ENCODE assay signal across 28 cellular contexts in genomic region chr2:126809357-126809756, GRCh38.
A peak's percentile ranks its signal among the peaks of the same experiment; 100 is the strongest.
DNase-seq lines count a peak whose midpoint lies in the region; ATAC-seq and TF ChIP-seq lines count a peak whose summit lies in the region.
"Had no signal": no experiment of that assay in that cellular context is flagged by ENCODE, and none has a peak within 500 bp of the region (broad histone marks: within the 10 kb centered on the region; RNA-seq: fewer than 3 reads in every experiment).

No MANE protein-coding gene starts in this region.

- no peaks in the 10 kb centered on the region for H3K36me3 ChIP-seq in GM23248 (ENCODE audit: low read depth)
- H3K36me3 ChIP-seq: heart right ventricle, right atrium auricular region, suprapubic skin had no signal

- no peak overlapping the region for H3K27ac ChIP-seq in GM23248
- H3K27ac ChIP-seq: heart right ventricle, right atrium auricular region, suprapubic skin had no signal

- H4K20me1 ChIP-seq in GM23248 (ENCODE audit: insufficient read depth): no peaks in the 10 kb centered on the region; the same call in 1 of the 2 replicates

- no peaks in the 10 kb centered on the region for H3K9me3 ChIP-seq in GM23248 (ENCODE audit: low read depth)
- H3K9me3 ChIP-seq: right atrium auricular region, suprapubic skin had no signal

- H3K79me2 ChIP-seq in GM23248 (ENCODE audit: insufficient read depth): no peaks in the 10 kb centered on the region

- in situ Hi-C loops in GM23248 (cut with MboI): no loop called here

- no peaks in the 10 kb centered on the region for H3K9me2 ChIP-seq in GM23248 (ENCODE audit: insufficient read depth)

- CTCF ChIA-PET in activated CD8-positive, alpha-beta T cell treated with anti-CD3 and anti-CD28 coated beads for 36 hours (lab: Charles Lee): no interaction called here

- intact Hi-C loops in cardiac septum (cut with DNase I) (no loop called here), Right ventricle myocardium inferior (cut with DNase I) (no loop called here)
- intact Hi-C loops in activated CD8-positive, alpha-beta T cell treated with anti-CD3 and anti-CD28 coated beads for 36 hours (cut with micrococcal nuclease): no loop called here

- peaks cover 10% of the 10 kb centered on the region for H3K27me3 Mint-ChIP-seq in activated CD8-positive, alpha-beta T cell treated with anti-CD3 and anti-CD28 coated beads for 36 hours

- no peak for ATAC-seq in Right ventricle myocardium inferior
- no peak for ATAC-seq in activated CD8-positive, alpha-beta T cell treated with anti-CD3 and anti-CD28 coated beads for 36 hours
- ATAC-seq: CD8-positive, alpha-beta T cell; heart right ventricle had no signal

- no peak for TF ChIP-seq CTCF in activated CD8-positive, alpha-beta T cell treated with anti-CD3 and anti-CD28 coated beads for 36 hours (IDR thresholded peaks at IDR 0.05)

- H3K4me3 ChIP-seq in GM23248: no peak overlapping the region
- H3K4me3 ChIP-seq: heart right ventricle, right atrium auricular region, suprapubic skin had no signal

- no peak overlapping the region for H3K4me3 Mint-ChIP-seq in activated CD8-positive, alpha-beta T cell treated with anti-CD3 and anti-CD28 coated beads for 36 hours
- H3K4me3 Mint-ChIP-seq: B cell; CD8-positive, alpha-beta T cell; central memory CD8-positive, alpha-beta T cell; IgD-negative memory B cell; memory B cell had no signal

- no peaks in the 10 kb centered on the region for H3F3A ChIP-seq in GM23248 (ENCODE audit: insufficient read depth)

- H2AFZ ChIP-seq in GM23248: no peak overlapping the region

- no peaks in the 10 kb centered on the region for H3K4me1 Mint-ChIP-seq in activated CD8-positive, alpha-beta T cell treated with anti-CD3 and anti-CD28 coated beads for 36 hours (ENCODE audit: low read depth)
- H3K4me1 Mint-ChIP-seq: B cell; central memory CD8-positive, alpha-beta T cell; IgD-negative memory B cell; memory B cell had no signal

- H3K4me2 ChIP-seq in GM23248 (ENCODE audit: unreplicated experiment): no peak overlapping the region

- POLR2A ChIA-PET in activated CD8-positive, alpha-beta T cell treated with anti-CD3 and anti-CD28 coated beads for 36 hours (lab: Charles Lee): no interaction called here

- H3K9ac ChIP-seq in GM23248: no peak overlapping the region

- WGBS in GM23248 (ENCODE audit: low coverage in 1 of 2, low lambda C conversion rate in 2 of 2, missing lambda C conversion rate in 2 of 2), 2 experiments: 23 to 25% methylated on average over 7 of the region's 7 CpGs

- no peaks in the 10 kb centered on the region for H3K27me3 ChIP-seq in GM23248 (replicated peaks; ENCODE audit: insufficient read depth)
- H3K27me3 ChIP-seq: right atrium auricular region had no signal

- peak; percentile 7 for DNase-seq in cardiac septum (ENCODE audit: low spot score)
- DNase-seq in Right ventricle myocardium inferior (ENCODE audit: missing footprints): no peak
- DNase-seq in iPS-NIHi7 (ENCODE audit: extremely low spot score): peak; percentile 50
- DNase-seq in DMS79 (lab: John Stamatoyannopoulos, UW): no peak
- no peak for DNase-seq in GM23248
- DNase-seq in activated CD8-positive, alpha-beta T cell treated with anti-CD3 and anti-CD28 coated beads for 36 hours: no peak
- DNase-seq in activated CD4-positive, alpha-beta T cell treated with anti-CD3 and anti-CD28 coated beads for 1 hour: no peak
- DNase-seq: activated CD4-positive, alpha-beta T cell treated with anti-CD3 and anti-CD28 coated beads, Interleukin-2, amount 50 U/mL, for 4 hours; activated CD4-positive, CD25-positive, alpha-beta regulatory T cell; activated naive CD4-positive, alpha-beta T cell treated with Interleukin-2 at 50 U/mL for 16 hours; CD8-positive, alpha-beta T cell; dermis blood vessel endothelial cell; DMS153; foreskin melanocyte; heart right ventricle; NCI-H1105; NCI-H187; NCI-H82; RPMI8226; stimulated activated CD4-positive, alpha-beta T cell treated with anti-CD3 and anti-CD28 coated beads, Interleukin-1b, Interleukin-23, amount 100 ng/mL, for 48 hours; stimulated activated naive CD4-positive, alpha-beta T cell treated with Interleukin-2 at 50 U/mL for 16 hours had no signal

- no peaks in the 10 kb centered on the region for H3K9me3 Mint-ChIP-seq in activated CD8-positive, alpha-beta T cell treated with anti-CD3 and anti-CD28 coated beads for 36 hours
- H3K9me3 Mint-ChIP-seq: central memory CD8-positive, alpha-beta T cell had no signal

- no peaks in the 10 kb centered on the region for H3K4me1 ChIP-seq in GM23248 (ENCODE audit: insufficient read depth)
- H3K4me1 ChIP-seq: heart right ventricle, right atrium auricular region, suprapubic skin had no signal

- no peak overlapping the region for H3K27ac Mint-ChIP-seq in activated CD8-positive, alpha-beta T cell treated with anti-CD3 and anti-CD28 coated beads for 36 hours
- H3K27ac Mint-ChIP-seq: B cell; CD8-positive, alpha-beta T cell; IgD-negative memory B cell; memory B cell had no signal

- no peaks in the 10 kb centered on the region for H3K36me3 Mint-ChIP-seq in activated CD8-positive, alpha-beta T cell treated with anti-CD3 and anti-CD28 coated beads for 36 hours (ENCODE audit: low read depth)
- H3K36me3 Mint-ChIP-seq: CD8-positive, alpha-beta T cell; IgD-negative memory B cell; memory B cell had no signal

TF ChIP-seq in PFSK-1, 5 proteins besides CTCF, POLR2A, EP300 and RAD21:
- no peak for TF ChIP-seq TAF1 (IDR thresholded peaks at IDR 0.05; ENCODE audit: borderline replicate concordance, insufficient read depth, low read length)
- TF ChIP-seq, protein P1, sequence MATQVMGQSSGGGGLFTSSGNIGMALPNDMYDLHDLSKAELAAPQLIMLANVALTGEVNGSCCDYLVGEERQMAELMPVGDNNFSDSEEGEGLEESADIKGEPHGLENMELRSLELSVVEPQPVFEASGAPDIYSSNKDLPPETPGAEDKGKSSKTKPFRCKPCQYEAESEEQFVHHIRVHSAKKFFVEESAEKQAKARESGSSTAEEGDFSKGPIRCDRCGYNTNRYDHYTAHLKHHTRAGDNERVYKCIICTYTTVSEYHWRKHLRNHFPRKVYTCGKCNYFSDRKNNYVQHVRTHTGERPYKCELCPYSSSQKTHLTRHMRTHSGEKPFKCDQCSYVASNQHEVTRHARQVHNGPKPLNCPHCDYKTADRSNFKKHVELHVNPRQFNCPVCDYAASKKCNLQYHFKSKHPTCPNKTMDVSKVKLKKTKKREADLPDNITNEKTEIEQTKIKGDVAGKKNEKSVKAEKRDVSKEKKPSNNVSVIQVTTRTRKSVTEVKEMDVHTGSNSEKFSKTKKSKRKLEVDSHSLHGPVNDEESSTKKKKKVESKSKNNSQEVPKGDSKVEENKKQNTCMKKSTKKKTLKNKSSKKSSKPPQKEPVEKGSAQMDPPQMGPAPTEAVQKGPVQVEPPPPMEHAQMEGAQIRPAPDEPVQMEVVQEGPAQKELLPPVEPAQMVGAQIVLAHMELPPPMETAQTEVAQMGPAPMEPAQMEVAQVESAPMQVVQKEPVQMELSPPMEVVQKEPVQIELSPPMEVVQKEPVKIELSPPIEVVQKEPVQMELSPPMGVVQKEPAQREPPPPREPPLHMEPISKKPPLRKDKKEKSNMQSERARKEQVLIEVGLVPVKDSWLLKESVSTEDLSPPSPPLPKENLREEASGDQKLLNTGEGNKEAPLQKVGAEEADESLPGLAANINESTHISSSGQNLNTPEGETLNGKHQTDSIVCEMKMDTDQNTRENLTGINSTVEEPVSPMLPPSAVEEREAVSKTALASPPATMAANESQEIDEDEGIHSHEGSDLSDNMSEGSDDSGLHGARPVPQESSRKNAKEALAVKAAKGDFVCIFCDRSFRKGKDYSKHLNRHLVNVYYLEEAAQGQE (IDR thresholded peaks at IDR 0.05; ENCODE audit: insufficient read depth in 1 of 2, low read depth in 2 of 2, low read length in 2 of 2): peak; percentile 51 to 87; a peak in 3 of 4 replicates

Comparison
In these comparisons a context has a peak if more than half of its experiments do, and no peak if none do; other contexts are left out.
1. DNase-seq: peak in cardiac septum (single experiment) and iPS-NIHi7 (single experiment); none in Right ventricle myocardium inferior (single experiment), DMS79 (single experiment), GM23248 (single experiment), activated CD8-positive, alpha-beta T cell treated with anti-CD3 and anti-CD28 coated beads for 36 hours (single experiment) and activated CD4-positive, alpha-beta T cell treated with anti-CD3 and anti-CD28 coated beads for 1 hour (single experiment).